16 cellular contexts compared by ENCODE assay signal in the genomic region with DNA sequence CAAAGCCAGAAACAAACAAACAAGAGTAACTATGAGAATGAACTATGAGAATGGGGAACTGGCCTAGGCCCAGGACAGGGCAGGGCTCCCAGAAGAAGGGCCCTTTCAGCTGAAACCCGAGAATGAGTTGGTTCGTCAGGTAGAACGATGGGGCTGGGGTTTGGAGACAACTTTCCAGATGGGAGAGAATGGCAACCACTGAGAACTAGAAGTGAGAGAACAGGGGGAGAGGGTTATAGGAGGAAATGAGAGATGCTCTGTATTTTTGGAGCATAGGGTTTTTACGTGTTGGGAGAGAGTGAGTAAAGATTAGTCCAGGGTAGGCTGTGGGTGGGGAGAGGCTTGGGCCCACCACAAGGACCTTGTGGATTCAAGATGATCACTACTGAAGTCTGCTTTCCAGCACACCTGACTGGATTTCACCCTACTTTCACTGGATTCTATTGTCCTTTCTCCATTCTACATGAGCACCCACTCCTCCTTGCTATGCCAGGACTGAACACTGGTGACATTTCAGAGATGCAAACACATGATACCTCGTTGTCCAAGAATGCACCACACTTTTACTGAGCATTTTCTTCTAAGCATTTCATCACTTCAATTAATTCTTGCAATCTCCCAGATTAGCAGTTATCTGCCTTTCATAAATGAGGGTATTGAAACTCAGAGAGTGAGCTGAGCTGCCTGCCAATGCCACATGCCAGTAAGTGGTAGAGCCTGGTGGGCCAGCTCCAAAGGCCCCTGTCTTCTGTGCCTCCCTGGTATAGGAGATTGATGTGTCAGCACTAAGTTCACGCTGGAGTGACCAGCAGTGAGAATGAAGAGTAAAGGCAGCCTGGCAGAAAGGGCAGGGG. TPM values are rescaled to one million over a fixed set of nuclear protein-coding genes. Genes with fewer than 3 reads are reported as not detected.
DNase-seq lines count a peak whose midpoint lies in the region; ATAC-seq and TF ChIP-seq lines count a peak whose summit lies in the region.
"Had no signal": no experiment of that assay in that cellular context is flagged by ENCODE, and none has a peak within 500 bp of the region (broad histone marks: within the 10 kb centered on the region; RNA-seq: fewer than 3 reads in every experiment).

No MANE protein-coding gene starts in this region.

- no peaks in the 10 kb centered on the region for H3K9me2 ChIP-seq in GM23248 (ENCODE audit: insufficient read depth)

- peak; percentile 33 for ATAC-seq in GM18907 (IDR thresholded peaks at IDR 0.05; ENCODE audit: unreplicated experiment)
- peak; percentile 33 for ATAC-seq in HG03571 (IDR thresholded peaks at IDR 0.05; ENCODE audit: unreplicated experiment)
- ATAC-seq: left ventricle myocardium superior, Panc1 had no signal

- H3K4me2 ChIP-seq in GM23248 (ENCODE audit: unreplicated experiment): no peak overlapping the region

- peaks cover 49% of the 10 kb centered on the region for H3K4me1 Mint-ChIP-seq in nephron

- no peaks in the 10 kb centered on the region for H4K20me1 ChIP-seq in GM23248 (ENCODE audit: insufficient read depth)

- H2AFZ ChIP-seq in GM23248: no peak overlapping the region

- 92 to 96% methylated on average over 6 of the region's 6 CpGs for WGBS in GM23248 (ENCODE audit: low coverage in 1 of 2, low lambda C conversion rate in 2 of 2, missing lambda C conversion rate in 2 of 2), 2 experiments

- in situ Hi-C loops in GM23248 (cut with MboI): no loop called here

- H3K36me3 ChIP-seq in GM23248 (ENCODE audit: low read depth): no peaks in the 10 kb centered on the region

- peaks cover under 1% of the 10 kb centered on the region for H3K36me3 Mint-ChIP-seq in nephron (ENCODE audit: low read depth)

- no peak for TF ChIP-seq CTCF in nephron (IDR thresholded peaks at IDR 0.05; ENCODE audit: unreplicated experiment in 3 of 3)

- H3F3A ChIP-seq in GM23248 (ENCODE audit: insufficient read depth): peaks cover 30% of the 10 kb centered on the region

- peak overlapping the region; percentile 30 to 83 (median 81) for H3K27ac Mint-ChIP-seq in nephron
- H3K27ac Mint-ChIP-seq: activated naive CD4-positive, alpha-beta T cell treated with anti-CD3 and anti-CD28 coated beads for 36 hours had no signal

- no peak overlapping the region for H3K27ac ChIP-seq in GM23248

- H3K9me3 Mint-ChIP-seq in nephron: no peaks in the 10 kb centered on the region
- H3K9me3 Mint-ChIP-seq: activated naive CD4-positive, alpha-beta T cell treated with anti-CD3 and anti-CD28 coated beads for 36 hours had no signal

- H3K4me3 ChIP-seq in GM23248: no peak overlapping the region

- H3K4me1 ChIP-seq in GM23248 (ENCODE audit: insufficient read depth): peaks cover 28% of the 10 kb centered on the region

- H3K27me3 Mint-ChIP-seq in nephron (ENCODE audit: low read depth): no peaks in the 10 kb centered on the region

- peak overlapping the region; percentile 46 to 68 (median 62) for H3K4me3 Mint-ChIP-seq in nephron
- H3K4me3 Mint-ChIP-seq: activated naive CD4-positive, alpha-beta T cell treated with anti-CD3 and anti-CD28 coated beads for 36 hours had no signal

- DNase-seq in GM23248: peak; percentile 13
- DNase-seq in kidney glomerular epithelial cell (lab: John Stamatoyannopoulos, UW): no peak
- no peak for DNase-seq in UCSD-AML1 (lab: John Stamatoyannopoulos, UW; ENCODE audit: unreplicated experiment)
- no peak for DNase-seq in stimulated activated naive CD4-positive, alpha-beta T cell (lab: John Stamatoyannopoulos, UW)
- no peak for DNase-seq in 8988T
- DNase-seq: activated naive CD4-positive, alpha-beta T cell treated with anti-CD3 and anti-CD28 coated beads for 36 hours; DMS153; left ventricle myocardium superior; NCI-H1694 had no signal

- H3K27me3 ChIP-seq in GM23248 (replicated peaks; ENCODE audit: insufficient read depth): no peaks in the 10 kb centered on the region

- H3K9ac ChIP-seq in GM23248: no peak overlapping the region

- no peaks in the 10 kb centered on the region for H3K9me3 ChIP-seq in GM23248 (ENCODE audit: low read depth)

- no peaks in the 10 kb centered on the region for H3K79me2 ChIP-seq in GM23248 (ENCODE audit: insufficient read depth)

RNA-seq across cellular contexts. Expression of a gene that starts 3.2 kb away (rescaled TPM):
- 4.9 and 10.7 TPM in 2 replicates for total RNA-seq in GM23248 (2014; rRNA removed; shearing (Covaris generic))
- polyA plus RNA-seq in GM23248 (2016; fragmentation: Nextera tagmentation; extraction: Ambion mirVana): 5.1 and 6.9 TPM in 2 replicates

RNA-seq across cellular contexts. Expression of a gene that starts 20.3 kb away (rescaled TPM):
- total RNA-seq in GM23248 (2014; rRNA removed; shearing (Covaris generic)): 127 and 131 TPM in 2 replicates
- 222 and 230 TPM in 2 replicates for polyA plus RNA-seq in GM23248 (2016; fragmentation: Nextera tagmentation; extraction: Ambion mirVana)

RNA-seq across cellular contexts. Expression of a gene that starts 49.7 kb away (rescaled TPM):
- not detected in 2 replicates for total RNA-seq in GM23248 (2014; rRNA removed; shearing (Covaris generic))
- not detected in 2 replicates for polyA plus RNA-seq in GM23248 (2016; fragmentation: Nextera tagmentation; extraction: Ambion mirVana)
- total RNA-seq: activated naive CD4-positive, alpha-beta T cell treated with anti-CD3 and anti-CD28 coated beads for 36 hours; dermis microvascular lymphatic vessel endothelial cell; left ventricle myocardium superior; pulmonary artery endothelial cell; urinary bladder had no signal
- polyA plus RNA-seq: urinary bladder had no signal
